In genomic region chr7:129072410-129073063, GRCh38 we compare ENCODE assay signal across 14 cellular contexts. TPM values are rescaled to one million over a fixed set of nuclear protein-coding genes. Genes with fewer than 3 reads are reported as not detected.
A peak's percentile ranks its signal among the peaks of the same experiment; 100 is the strongest.
DNase-seq lines count a peak whose midpoint lies in the region; ATAC-seq and TF ChIP-seq lines count a peak whose summit lies in the region.
"Had no signal": no experiment of that assay in that cellular context is flagged by ENCODE, and none has a peak within 500 bp of the region (broad histone marks: within the 10 kb centered on the region; RNA-seq: fewer than 3 reads in every experiment).

No MANE protein-coding gene starts in this region.

- intact Hi-C loops in dendritic cell treated with granulocyte-macrophage colony-stimulating factor and Interleukin-4, amounts not matched to agents 40 ng/mL and 50 ng/mL, for 4 days (cut with micrococcal nuclease), result no loop called here

- H3K4me3 Mint-ChIP-seq in dendritic cell treated with granulocyte-macrophage colony-stimulating factor and Interleukin-4, amounts not matched to agents 40 ng/mL and 50 ng/mL, for 4 days, result peak overlapping the region; percentile 2
- H3K4me3 Mint-ChIP-seq in type B pancreatic cell, result no peak overlapping the region

- no peaks in the 10 kb centered on the region for H3K36me3 Mint-ChIP-seq in dendritic cell treated with granulocyte-macrophage colony-stimulating factor and Interleukin-4, amounts not matched to agents 40 ng/mL and 50 ng/mL, for 4 days (ENCODE audit: low read depth)
- no peaks in the 10 kb centered on the region for H3K36me3 Mint-ChIP-seq in type B pancreatic cell

- no peak for TF ChIP-seq CTCF in type B pancreatic cell (conservative IDR thresholded peaks at IDR 0.05)

- H3K9me3 Mint-ChIP-seq in dendritic cell treated with granulocyte-macrophage colony-stimulating factor and Interleukin-4, amounts not matched to agents 40 ng/mL and 50 ng/mL, for 4 days, result peaks cover 8% of the 10 kb centered on the region
- H3K9me3 Mint-ChIP-seq in type B pancreatic cell, result no peaks in the 10 kb centered on the region

- peak; percentile 94 to 96 for DNase-seq in AML-193 (lab: John Stamatoyannopoulos, UW)
- peak; percentile 82 for DNase-seq in NOMO-1 treated with DMSO at 0.1 percent for 48 hours (lab: John Stamatoyannopoulos, UW; ENCODE audit: unreplicated experiment)
- no peak for DNase-seq in HPDE6-E6E7 (ENCODE audit: extremely low spot score)
- no peak for DNase-seq in type B pancreatic cell (ENCODE audit: extremely low spot score, unreplicated experiment)
- DNase-seq: activated T-cell treated with anti-CD3 and anti-CD28 coated beads, Interleukin-2, amount 50 U/mL, for 1 hour; DMS53; foreskin fibroblast; NCI-H146; NCI-H69; WERI-Rb-1 had no signal

- H3K27ac Mint-ChIP-seq in dendritic cell treated with granulocyte-macrophage colony-stimulating factor and Interleukin-4, amounts not matched to agents 40 ng/mL and 50 ng/mL, for 4 days, result peak overlapping the region; percentile 64
- H3K27ac Mint-ChIP-seq in type B pancreatic cell, result no peak overlapping the region

- H3K27me3 Mint-ChIP-seq in dendritic cell treated with granulocyte-macrophage colony-stimulating factor and Interleukin-4, amounts not matched to agents 40 ng/mL and 50 ng/mL, for 4 days, result no peaks in the 10 kb centered on the region
- H3K27me3 Mint-ChIP-seq in type B pancreatic cell, result peaks cover 14% of the 10 kb centered on the region

- ATAC-seq in GM19395 (IDR thresholded peaks at IDR 0.05; ENCODE audit: unreplicated experiment), result peak; percentile 67
- no peak for ATAC-seq in GM21528 (IDR thresholded peaks at IDR 0.05; ENCODE audit: low FRiP score, unreplicated experiment)
- no peak for ATAC-seq in GM19324 (IDR thresholded peaks at IDR 0.05; ENCODE audit: low FRiP score, unreplicated experiment)

- H3K4me1 Mint-ChIP-seq in dendritic cell treated with granulocyte-macrophage colony-stimulating factor and Interleukin-4, amounts not matched to agents 40 ng/mL and 50 ng/mL, for 4 days (ENCODE audit: low read depth), result peaks cover 55% of the 10 kb centered on the region
- peaks cover 2% of the 10 kb centered on the region for H3K4me1 Mint-ChIP-seq in type B pancreatic cell (ENCODE audit: unreplicated experiment)

RNA-seq across cellular contexts. Expression of gene TNPO3, which starts 17.6 kb away (rescaled TPM):
- total RNA-seq in type B pancreatic cell (ENCODE audit: low replicate concordance), result 46.7 and 52.3 TPM in 2 replicates

Comparison
In these comparisons a context has a peak if more than half of its experiments do, and no peak if none do; other contexts are left out.
1. DNase-seq: peak in AML-193 (2 of 2) and NOMO-1 treated with DMSO at 0.1 percent for 48 hours (single experiment); none in HPDE6-E6E7 (single experiment) and type B pancreatic cell (single experiment).